15 cellular contexts compared by ENCODE assay signal in genomic region chr18:10378688-10379465, GRCh38.
DNase-seq lines count a peak whose midpoint lies in the region; TF ChIP-seq lines count a peak whose summit lies in the region.
"Had no signal": no experiment of that assay in that cellular context is flagged by ENCODE, and none has a peak within 500 bp of the region (broad histone marks: within the 10 kb centered on the region; RNA-seq: fewer than 3 reads in every experiment).

No MANE protein-coding gene starts in this region.

- no peak overlapping the region for H2BK12ac ChIP-seq in neuronal stem cell (ENCODE audit: low read length)

- no CpG with 5 or more reads among the region's 6 CpGs for WGBS in neuronal stem cell (ENCODE audit: extremely low coverage in 2 of 2, insufficient read length in 2 of 2, insufficient replicate concordance in 1 of 2), 2 donors

- H3K18ac ChIP-seq in neuronal stem cell (ENCODE audit: low read length), result no peak overlapping the region

- H3K4me1 Mint-ChIP-seq in CD14-positive monocyte, result peaks cover 24% of the 10 kb centered on the region

- H3K27ac ChIP-seq in neuronal stem cell (replicated peaks; ENCODE audit: low read length), result no peak overlapping the region
- H3K27ac ChIP-seq: brain microvascular endothelial cell had no signal

- no peak overlapping the region for H4K8ac ChIP-seq in neuronal stem cell (ENCODE audit: low read depth, low read length)

- H3K4me3 Mint-ChIP-seq in CD14-positive monocyte, result peak overlapping the region in 1 of 2 donors; percentile 78

- H3K9me3 ChIP-seq in neuronal stem cell (replicated peaks in 1 of 2; ENCODE audit: control insufficient read depth in 2 of 2, insufficient read depth in 1 of 2, low read depth in 1 of 2, low read length in 2 of 2), result no peaks in the 10 kb centered on the region
- H3K9me3 ChIP-seq: MG63 had no signal

- intact Hi-C loops in CD14-positive monocyte (cut with micrococcal nuclease) (no loop called here), posterior vena cava (cut with DNase I) (loop anchor here in 1 of 2 donors (10.0 kb wide), 1 partner anchor 104 kb away; no protein-coding TSS in a partner anchor)

- H2BK5ac ChIP-seq in neuronal stem cell (ENCODE audit: low read length), result no peak overlapping the region

- H3K4ac ChIP-seq in neuronal stem cell (ENCODE audit: low read length), result no peak overlapping the region

- no peak overlapping the region for H2AK5ac ChIP-seq in neuronal stem cell (ENCODE audit: low read depth, low read length)

- no peaks in the 10 kb centered on the region for H3K27me3 ChIP-seq in neuronal stem cell (ENCODE audit: control insufficient read depth in 3 of 3, insufficient read depth in 3 of 3, low read depth in 1 of 3, low read length in 3 of 3)
- H3K27me3 ChIP-seq: brain microvascular endothelial cell, MG63 had no signal

- peaks cover 0 to 5% (median 0%) of the 10 kb centered on the region in 7 donors for H3K9me3 Mint-ChIP-seq in CD14-positive monocyte

- no peak for TF ChIP-seq CTCF in CD14-positive monocyte (IDR thresholded peaks at IDR 0.05)

- peaks cover 0 to 1% (median 0%) of the 10 kb centered on the region in 3 donors for H3K27me3 Mint-ChIP-seq in CD14-positive monocyte (ENCODE audit: low read depth in 3 of 3)

- H3K4me3 ChIP-seq in neuronal stem cell (ENCODE audit: low read length in 2 of 2), result no peak overlapping the region
- H3K4me3 ChIP-seq: MG63 had no signal

- no peak overlapping the region for H3K23ac ChIP-seq in neuronal stem cell (ENCODE audit: low read depth, low read length, poor library complexity)

- no peak overlapping the region for H3K14ac ChIP-seq in neuronal stem cell (ENCODE audit: low read length)

- no peak overlapping the region for H2BK15ac ChIP-seq in neuronal stem cell (ENCODE audit: low read length)

- no peak overlapping the region for H2BK120ac ChIP-seq in neuronal stem cell (ENCODE audit: low read depth, low read length)

- H3K79me1 ChIP-seq in neuronal stem cell (ENCODE audit: low read depth, low read length), result no peaks in the 10 kb centered on the region

- DNase-seq in CD14-positive monocyte (ENCODE audit: low spot score) (no peak), M059J (ENCODE audit: low read depth) (peak; percentile 76), fibroblast of gingiva (ENCODE audit: low read depth) (peak; percentile 66), neuronal stem cell (ENCODE audit: low spot score) (no peak), SIG-M5 (lab: John Stamatoyannopoulos, UW) (no peak), NCI-H345 treated with DMSO at 0.1 percent for 48 hours (lab: John Stamatoyannopoulos, UW; ENCODE audit: unreplicated experiment) (no peak), HuH-7.5 (ENCODE audit: low spot score) (no peak), posterior vena cava (ENCODE audit: low spot score) (no peak)
- DNase-seq: activated naive CD4-positive, alpha-beta T cell; brain microvascular endothelial cell; kidney glomerular epithelial cell; MG63; NCI-H2171 treated with DMSO at 0.1 percent for 48 hours; right cardiac atrium; stimulated activated naive CD4-positive, alpha-beta T cell had no signal

- peak overlapping the region; percentile 90 to 98 (median 92) for H3K27ac Mint-ChIP-seq in CD14-positive monocyte

- no peak overlapping the region for H3K9ac ChIP-seq in neuronal stem cell (ENCODE audit: low read depth, low read length, poor library complexity)

- H4K91ac ChIP-seq in neuronal stem cell (ENCODE audit: low read depth, low read length, poor library complexity), result no peak overlapping the region

- H3K4me2 ChIP-seq in neuronal stem cell (ENCODE audit: insufficient read depth, low read length, poor library complexity, severe bottlenecking), result no peak overlapping the region

- peak overlapping the region; percentile 82 for H2AFZ ChIP-seq in neuronal stem cell (ENCODE audit: low read length)

- H3K36me3 ChIP-seq in neuronal stem cell (replicated peaks in 1 of 2; ENCODE audit: control insufficient read depth in 2 of 2, insufficient read depth in 2 of 2, low read length in 2 of 2), result no peaks in the 10 kb centered on the region
- H3K36me3 ChIP-seq: brain microvascular endothelial cell, MG63 had no signal

- H3K36me3 Mint-ChIP-seq in CD14-positive monocyte, result no peaks in the 10 kb centered on the region

- peaks cover 2 to 25% of the 10 kb centered on the region in 2 donors for H3K4me1 ChIP-seq in neuronal stem cell (ENCODE audit: control insufficient read depth in 2 of 2, insufficient read depth in 1 of 2, low read depth in 1 of 2, low read length in 2 of 2)

Comparison
In these comparisons a context has a peak if more than half of its experiments do, and no peak if none do; other contexts are left out.
1. DNase-seq: peak in M059J (single experiment) and fibroblast of gingiva (single experiment); none in CD14-positive monocyte (single experiment), neuronal stem cell (single experiment), SIG-M5 (single experiment), NCI-H345 treated with DMSO at 0.1 percent for 48 hours (single experiment), HuH-7.5 (single experiment) and posterior vena cava (single experiment).